9 cellular contexts compared by ENCODE assay signal in genomic region chr18:63844254-63844653, GRCh38. TPM values are rescaled to one million over a fixed set of nuclear protein-coding genes. Genes with fewer than 3 reads are reported as not detected.
DNase-seq lines count a peak whose midpoint lies in the region; ATAC-seq and TF ChIP-seq lines count a peak whose summit lies in the region.
"Had no signal": no experiment of that assay in that cellular context is flagged by ENCODE, and none has a peak within 500 bp of the region (broad histone marks: within the 10 kb centered on the region; RNA-seq: fewer than 3 reads in every experiment).

No MANE protein-coding gene starts in this region.

- H3K36me3 Mint-ChIP-seq in stimulated activated effector memory CD8-positive, alpha-beta T cell treated with anti-CD3 and anti-CD28 coated beads, Interleukin-12 subunit alpha, Interleukin-12 subunit beta, amount 100 ng/mL, for 72 hours, result no peaks in the 10 kb centered on the region
- no peaks in the 10 kb centered on the region for H3K36me3 Mint-ChIP-seq in activated naive CD4-positive, alpha-beta T cell treated with anti-CD3 and anti-CD28 coated beads, Interleukin-2, amount 10 ng/mL, durations not matched to agents 7 days and 5 days

- DNase-seq in NCI-H82 (lab: John Stamatoyannopoulos, UW) (peak; percentile 61), NCI-H82 treated with DMSO at 0.1 percent for 48 hours (lab: John Stamatoyannopoulos, UW; ENCODE audit: unreplicated experiment) (no peak), NCI-H748 (lab: John Stamatoyannopoulos, UW; ENCODE audit: unreplicated experiment) (peak; percentile 53), esophagus squamous epithelium (lab: John Stamatoyannopoulos, UW) (no peak)
- no peak for DNase-seq in stimulated activated effector memory CD8-positive, alpha-beta T cell treated with anti-CD3 and anti-CD28 coated beads, Interleukin-12 subunit alpha, Interleukin-12 subunit beta, amount 100 ng/mL, for 72 hours (ENCODE audit: low spot score in 2 of 2)
- no peak for DNase-seq in activated naive CD4-positive, alpha-beta T cell treated with anti-CD3 and anti-CD28 coated beads, Interleukin-2, amount 10 ng/mL, durations not matched to agents 7 days and 5 days
- DNase-seq: activated T-cell treated with anti-CD3 and anti-CD28 coated beads, Interleukin-2, amount 50 U/mL, for 72 hours had no signal

- no peak overlapping the region for H3K4me3 Mint-ChIP-seq in stimulated activated effector memory CD8-positive, alpha-beta T cell treated with anti-CD3 and anti-CD28 coated beads, Interleukin-12 subunit alpha, Interleukin-12 subunit beta, amount 100 ng/mL, for 72 hours
- no peak overlapping the region for H3K4me3 Mint-ChIP-seq in activated naive CD4-positive, alpha-beta T cell treated with anti-CD3 and anti-CD28 coated beads, Interleukin-2, amount 10 ng/mL, durations not matched to agents 7 days and 5 days
- H3K4me3 Mint-ChIP-seq: activated T-cell treated with anti-CD3 and anti-CD28 coated beads, Interleukin-2, amount 50 U/mL, for 72 hours had no signal

- ATAC-seq in HG02852 (IDR thresholded peaks at IDR 0.05; ENCODE audit: unreplicated experiment) (peak; percentile 80), HG02642 (IDR thresholded peaks at IDR 0.05; ENCODE audit: poor library complexity, unreplicated experiment) (no peak)
- peak; percentile 51 for ATAC-seq in stimulated activated effector memory CD8-positive, alpha-beta T cell treated with anti-CD3 and anti-CD28 coated beads, Interleukin-12 subunit alpha, Interleukin-12 subunit beta, amount 100 ng/mL, for 72 hours

- no peaks in the 10 kb centered on the region for H3K27me3 ChIP-seq in esophagus squamous epithelium

- no peaks in the 10 kb centered on the region for H3K9me3 ChIP-seq in esophagus squamous epithelium

- CTCF ChIA-PET in activated naive CD4-positive, alpha-beta T cell treated with anti-CD3 and anti-CD28 coated beads, Interleukin-2, amount 10 ng/mL, durations not matched to agents 7 days and 5 days (lab: Charles Lee), result interaction anchor here (0.6 to 1.6 kb wide), 5 partner anchors 20 to 330 kb away, joined by 3 to 5 read pairs (median 5); no protein-coding TSS in a partner anchor

- H3K27me3 Mint-ChIP-seq in activated naive CD4-positive, alpha-beta T cell treated with anti-CD3 and anti-CD28 coated beads, Interleukin-2, amount 10 ng/mL, durations not matched to agents 7 days and 5 days, result peaks cover 3% of the 10 kb centered on the region

- no peaks in the 10 kb centered on the region for H3K4me1 Mint-ChIP-seq in stimulated activated effector memory CD8-positive, alpha-beta T cell treated with anti-CD3 and anti-CD28 coated beads, Interleukin-12 subunit alpha, Interleukin-12 subunit beta, amount 100 ng/mL, for 72 hours
- H3K4me1 Mint-ChIP-seq in activated naive CD4-positive, alpha-beta T cell treated with anti-CD3 and anti-CD28 coated beads, Interleukin-2, amount 10 ng/mL, durations not matched to agents 7 days and 5 days, result no peaks in the 10 kb centered on the region

- H3K4me3 ChIP-seq in esophagus squamous epithelium, result no peak overlapping the region

- H3K27ac Mint-ChIP-seq in stimulated activated effector memory CD8-positive, alpha-beta T cell treated with anti-CD3 and anti-CD28 coated beads, Interleukin-12 subunit alpha, Interleukin-12 subunit beta, amount 100 ng/mL, for 72 hours, result no peak overlapping the region
- no peak overlapping the region for H3K27ac Mint-ChIP-seq in activated naive CD4-positive, alpha-beta T cell treated with anti-CD3 and anti-CD28 coated beads, Interleukin-2, amount 10 ng/mL, durations not matched to agents 7 days and 5 days
- H3K27ac Mint-ChIP-seq: activated T-cell treated with anti-CD3 and anti-CD28 coated beads, Interleukin-2, amount 50 U/mL, for 72 hours had no signal

- TF ChIP-seq POLR2A in esophagus squamous epithelium (IDR thresholded peaks at IDR 0.05), result no peak

- WGBS in esophagus squamous epithelium, 2 donors, result 6 to 17% methylated on average over 3 of the region's 3 CpGs

- H3K36me3 ChIP-seq in esophagus squamous epithelium, result no peaks in the 10 kb centered on the region

- intact Hi-C loops in esophagus squamous epithelium (cut with DNase I), result loop anchor here (5.0 to 10.0 kb wide), 2 partner anchors 102 to 319 kb away; no protein-coding TSS in a partner anchor

- no peak overlapping the region for H3K27ac ChIP-seq in esophagus squamous epithelium

- peaks cover 0 to 5% (median 0%) of the 10 kb centered on the region in 3 donors for H3K4me1 ChIP-seq in esophagus squamous epithelium

- no peaks in the 10 kb centered on the region for H3K9me3 Mint-ChIP-seq in stimulated activated effector memory CD8-positive, alpha-beta T cell treated with anti-CD3 and anti-CD28 coated beads, Interleukin-12 subunit alpha, Interleukin-12 subunit beta, amount 100 ng/mL, for 72 hours
- H3K9me3 Mint-ChIP-seq in activated naive CD4-positive, alpha-beta T cell treated with anti-CD3 and anti-CD28 coated beads, Interleukin-2, amount 10 ng/mL, durations not matched to agents 7 days and 5 days, result no peaks in the 10 kb centered on the region
- H3K9me3 Mint-ChIP-seq: activated T-cell treated with anti-CD3 and anti-CD28 coated beads, Interleukin-2, amount 50 U/mL, for 72 hours had no signal

- peak in 5 of 6 experiments; percentile 19 to 63 (median 35) for TF ChIP-seq CTCF in esophagus squamous epithelium (IDR thresholded peaks at IDR 0.05)

RNA-seq across cellular contexts. Expression of gene SERPINB2, which starts 43.3 kb away (rescaled TPM):
- 100 to 1,000 TPM; 138 to 309 (median 189) TPM for total RNA-seq in esophagus squamous epithelium
- total RNA-seq: activated T-cell treated with anti-CD3 and anti-CD28 coated beads, Interleukin-2, amount 50 U/mL, for 72 hours had no signal

Comparison
In these comparisons a context has a peak if more than half of its experiments do, and no peak if none do; other contexts are left out.
1. DNase-seq: peak in NCI-H82 (single experiment) and NCI-H748 (single experiment); none in NCI-H82 treated with DMSO at 0.1 percent for 48 hours (single experiment), esophagus squamous epithelium (single experiment), stimulated activated effector memory CD8-positive, alpha-beta T cell treated with anti-CD3 and anti-CD28 coated beads, Interleukin-12 subunit alpha, Interleukin-12 subunit beta, amount 100 ng/mL, for 72 hours (0 of 2) and activated naive CD4-positive, alpha-beta T cell treated with anti-CD3 and anti-CD28 coated beads, Interleukin-2, amount 10 ng/mL, durations not matched to agents 7 days and 5 days (single experiment).